29 cellular contexts compared by ENCODE assay signal in genomic region chr2:130749078-130749477, GRCh38. TPM values are rescaled to one million over a fixed set of nuclear protein-coding genes. Genes with fewer than 3 reads are reported as not detected.
"Had no signal": no experiment of that assay in that cellular context is flagged by ENCODE, and none has a peak within 500 bp of the region (broad histone marks: within the 10 kb centered on the region; RNA-seq: fewer than 3 reads in every experiment).

No MANE protein-coding gene starts in this region.

- H3K9me3 ChIP-seq: colonic mucosa, esophagus squamous epithelium, gastrocnemius medialis, heart right ventricle, left lung, lower lobe of right lung had no signal

- H3K27ac ChIP-seq: colonic mucosa, epithelial cell of prostate, esophagus squamous epithelium, gastrocnemius medialis, heart right ventricle, left lung, lower lobe of right lung had no signal

- H3K4me1 ChIP-seq: colonic mucosa, esophagus squamous epithelium, gastrocnemius medialis, left lung, lower lobe of right lung had no signal

- H3K4me3 ChIP-seq: colonic mucosa, esophagus squamous epithelium, gastrocnemius medialis, heart right ventricle, left lung, lower lobe of right lung had no signal

- ATAC-seq: effector memory CD8-positive, alpha-beta T cell; esophagus mucosa; gastrocnemius medialis; heart right ventricle; left cardiac atrium; left lung; left ventricle myocardium superior; lower lobe of right lung had no signal

- H3K36me3 ChIP-seq: colonic mucosa, esophagus squamous epithelium, gastrocnemius medialis, heart right ventricle, left lung, lower lobe of right lung had no signal

- DNase-seq: colonic mucosa; cortex of kidney; effector CD8-positive, alpha-beta T cell; effector memory CD8-positive, alpha-beta T cell; endodermal cell; erythroblast; esophagus squamous epithelium; foreskin fibroblast; foreskin melanocyte; gastrocnemius medialis; glutamatergic neuron; heart right ventricle; hippocampal formation; left cardiac atrium; left ventricle myocardium superior; lower lobe of right lung; mesenchymal stem cell had no signal

- H3K27me3 ChIP-seq: colonic mucosa had no signal

RNA-seq across cellular contexts. Expression of gene AMER3, which starts 6.3 kb away (rescaled TPM):
- total RNA-seq: chondrocyte, dermis microvascular lymphatic vessel endothelial cell, esophagus mucosa, esophagus squamous epithelium, gastrocnemius medialis, glomerular endothelial cell, heart right ventricle, kidney epithelial cell, left cardiac atrium, left lung, left ventricle myocardium superior, lower leg skin, lower lobe of right lung, lung microvascular endothelial cell, mesenteric fat pad, mesothelial cell of epicardium had no signal
- polyA plus RNA-seq: heart right ventricle had no signal

RNA-seq across cellular contexts. Expression of gene GPR148, which starts 20.2 kb away (rescaled TPM):
- total RNA-seq: chondrocyte, colonic mucosa, dermis microvascular lymphatic vessel endothelial cell, endodermal cell, esophagus mucosa, esophagus squamous epithelium, gastrocnemius medialis, glomerular endothelial cell, heart right ventricle, kidney epithelial cell, left cardiac atrium, left lung, left ventricle myocardium superior, lower leg skin, lower lobe of right lung, lung microvascular endothelial cell, mesenteric fat pad, mesothelial cell of epicardium, mucosa of gallbladder had no signal
- polyA plus RNA-seq: heart right ventricle had no signal
